11 cellular contexts compared by ENCODE assay signal in the genomic region with DNA sequence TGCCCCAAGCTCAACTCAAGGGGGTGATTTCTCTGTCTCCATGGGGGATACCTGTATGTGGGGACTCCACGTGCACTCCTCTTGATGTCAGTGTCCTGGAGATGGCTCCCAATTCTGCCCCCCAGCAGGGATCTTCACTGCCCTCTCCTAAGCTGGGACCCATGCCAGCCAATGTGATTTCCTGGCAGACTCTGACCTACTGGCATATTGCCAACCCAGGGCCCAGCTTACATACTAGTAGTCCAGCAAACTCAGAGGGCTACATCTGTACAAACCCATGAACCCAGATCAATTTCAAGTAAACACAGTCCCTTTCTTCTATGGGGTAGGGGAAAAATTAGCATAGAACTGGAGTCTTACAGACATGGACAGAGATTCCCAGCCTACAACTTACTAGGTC. TPM values are rescaled to one million over a fixed set of nuclear protein-coding genes. Genes with fewer than 3 reads are reported as not detected.
DNase-seq lines count a peak whose midpoint lies in the region; ATAC-seq and TF ChIP-seq lines count a peak whose summit lies in the region.
"Had no signal": no experiment of that assay in that cellular context is flagged by ENCODE, and none has a peak within 500 bp of the region (broad histone marks: within the 10 kb centered on the region; RNA-seq: fewer than 3 reads in every experiment).

No MANE protein-coding gene starts in this region.

- H3K36me3 Mint-ChIP-seq in CD4-positive, alpha-beta T cell (ENCODE audit: low read depth): no peaks in the 10 kb centered on the region

- peaks cover 9% of the 10 kb centered on the region for H3K27me3 Mint-ChIP-seq in CD4-positive, alpha-beta T cell

- TF ChIP-seq POLR2A in ovary (IDR thresholded peaks at IDR 0.05): no peak
- TF ChIP-seq POLR2A in spleen (IDR thresholded peaks at IDR 0.05): no peak

- H3K9me3 ChIP-seq in ovary: no peaks in the 10 kb centered on the region
- no peaks in the 10 kb centered on the region for H3K9me3 ChIP-seq in CD4-positive, alpha-beta T cell (ENCODE audit: control insufficient read depth, low read length)
- H3K9me3 ChIP-seq in spleen: no peaks in the 10 kb centered on the region

- intact Hi-C loops in ovary (cut with DNase I): no loop called here
- intact Hi-C loops in CD4-positive, alpha-beta T cell (cut with DNase I, micrococcal nuclease): no loop called here
- intact Hi-C loops in spleen (cut with DNase I; ENCODE audit: low total_unique reads): no loop called here

- no peak for TF ChIP-seq CTCF in fibroblast of the aortic adventitia (IDR thresholded peaks at IDR 0.05; ENCODE audit: insufficient read depth, low read length)
- no peak for TF ChIP-seq CTCF in ovary (IDR thresholded peaks at IDR 0.05)
- no peak for TF ChIP-seq CTCF in CD4-positive, alpha-beta T cell (IDR thresholded peaks at IDR 0.05)
- no peak for TF ChIP-seq CTCF in spleen (IDR thresholded peaks at IDR 0.05 in 8 of 11, conservative IDR thresholded peaks at IDR 0.05 in 3 of 11)

- 92 to 100% (median 92%) methylated on average over 1 of the region's 1 CpG for WGBS in ovary, 3 donors
- WGBS in spleen, 5 donors: 80 to 93% (median 90%) methylated on average over 1 of the region's 1 CpG

- no peak for TF ChIP-seq EP300 in ovary (IDR thresholded peaks at IDR 0.05)

- no peak overlapping the region for H3K27ac Mint-ChIP-seq in CD4-positive, alpha-beta T cell
- H3K27ac Mint-ChIP-seq: progenitor cell of endocrine pancreas had no signal

- H3K4me1 ChIP-seq in ovary (ENCODE audit: insufficient read depth): peaks cover 9% of the 10 kb centered on the region
- no peaks in the 10 kb centered on the region for H3K4me1 ChIP-seq in spleen

- H3K36me3 ChIP-seq in ovary (no peaks in the 10 kb centered on the region), spleen (no peaks in the 10 kb centered on the region)

- H3K27me3 ChIP-seq in ovary: no peaks in the 10 kb centered on the region
- no peaks in the 10 kb centered on the region for H3K27me3 ChIP-seq in CD4-positive, alpha-beta T cell (ENCODE audit: control insufficient read depth, insufficient read depth, low read length)
- peaks cover 0 to 53% (median 4%) of the 10 kb centered on the region in 7 donors for H3K27me3 ChIP-seq in spleen (replicated peaks in 1 of 7)

- no peak for ATAC-seq in CD4-positive, alpha-beta T cell (ENCODE audit: poor library complexity)
- ATAC-seq in HG03354 (IDR thresholded peaks at IDR 0.05; ENCODE audit: poor library complexity, severe bottlenecking, unreplicated experiment): no peak

- H3K9me3 Mint-ChIP-seq in CD4-positive, alpha-beta T cell: no peaks in the 10 kb centered on the region

- no peak overlapping the region for H3K4me3 Mint-ChIP-seq in CD4-positive, alpha-beta T cell

- no peaks in the 10 kb centered on the region for H3K4me1 Mint-ChIP-seq in CD4-positive, alpha-beta T cell (ENCODE audit: low read depth)

- no peak overlapping the region for H3K4me3 ChIP-seq in fibroblast of the aortic adventitia (ENCODE audit: low read depth, low read length)
- H3K4me3 ChIP-seq in ovary: no peak overlapping the region
- no peak overlapping the region for H3K4me3 ChIP-seq in spleen

- CTCF ChIA-PET in CD4-positive, alpha-beta T cell (lab: Charles Lee): no interaction called here

- peak; percentile 39 for DNase-seq in DMS153 (lab: John Stamatoyannopoulos, UW)
- peak; percentile 9 for DNase-seq in NCI-H345 treated with DMSO at 0.1 percent for 48 hours (lab: John Stamatoyannopoulos, UW; ENCODE audit: unreplicated experiment)
- peak; percentile 36 for DNase-seq in fibroblast of the aortic adventitia (ENCODE audit: low read depth)
- DNase-seq in ovary: peak; percentile 34 to 68 (median 41)
- DNase-seq in CD4-positive, alpha-beta T cell: no peak
- no peak for DNase-seq in spleen
- no peak for DNase-seq in retina
- DNase-seq: activated CD4-positive, alpha-beta T cell treated with anti-CD3 and anti-CD28 coated beads, Interleukin-2, amount 50 U/mL, for 4 hours; activated naive CD4-positive, alpha-beta T cell treated with Interleukin-2 at 50 U/mL for 16 hours had no signal

- POLR2A ChIA-PET in CD4-positive, alpha-beta T cell (lab: Charles Lee): no interaction called here

- no peak overlapping the region for H3K27ac ChIP-seq in ovary
- H3K27ac ChIP-seq in CD4-positive, alpha-beta T cell (ENCODE audit: low read depth, low read length): no peak overlapping the region
- no peak overlapping the region for H3K27ac ChIP-seq in spleen

RNA-seq across cellular contexts. Expression of a gene that starts 26.2 kb away (rescaled TPM):
- total RNA-seq in fibroblast of the aortic adventitia (ENCODE audit: low replicate concordance) (57.8 and 74.7 TPM in 2 replicates), ovary (10 to 100 TPM; 29.1 to 77.9 (median 62.2) TPM), spleen (10 to 100 TPM in 5 of 7 donors, 1 to 10 TPM in 2; 8.3 to 17.9 (median 12.4) TPM)
- polyA plus RNA-seq in ovary (10 to 100 TPM; 19.0 to 40.1 TPM), spleen (1 to 10 TPM; 1.3 to 2.6 (median 1.8) TPM)
- total RNA-seq in CD4-positive, alpha-beta T cell: 1 to 10 TPM; 1.9 to 2.6 TPM

Comparison
In these comparisons a context has a peak if more than half of its experiments do, and no peak if none do; other contexts are left out.
1. DNase-seq: peak in DMS153 (single experiment), NCI-H345 treated with DMSO at 0.1 percent for 48 hours (single experiment), fibroblast of the aortic adventitia (single experiment) and ovary (5 of 5); none in CD4-positive, alpha-beta T cell (0 of 10), spleen (single experiment) and retina (single experiment).